16 cellular contexts compared by ENCODE assay signal in genomic region chr15:57923311-57923710, GRCh38.
DNase-seq lines count a peak whose midpoint lies in the region; ATAC-seq and TF ChIP-seq lines count a peak whose summit lies in the region.
"Had no signal": no experiment of that assay in that cellular context is flagged by ENCODE, and none has a peak within 500 bp of the region (broad histone marks: within the 10 kb centered on the region; RNA-seq: fewer than 3 reads in every experiment).

No MANE protein-coding gene starts in this region.

- no peak for DNase-seq in PC-3
- peak; percentile 39 for DNase-seq in fibroblast of the conjunctiva (ENCODE audit: low read depth)
- DNase-seq in mesenchymal stem cell: no peak
- DNase-seq in DMS79 (lab: John Stamatoyannopoulos, UW): no peak
- DNase-seq in DMS114 treated with DMSO at 0.1 percent for 48 hours (lab: John Stamatoyannopoulos, UW; ENCODE audit: unreplicated experiment): no peak
- DNase-seq in NCI-H69 (lab: John Stamatoyannopoulos, UW): no peak
- no peak for DNase-seq in dedifferentiated amniotic fluid mesenchymal stem cell (ENCODE audit: extremely low spot score)
- DNase-seq: activated CD4-positive, alpha-beta T cell treated with anti-CD3 and anti-CD28 coated beads, Interleukin-2, amount 10 ng/mL, durations not matched to agents 24 days and 14 days; C1 segment of cervical spinal cord; natural killer cell; NCI-H446; stimulated activated CD4-positive, alpha-beta T cell treated with anti-CD3 and anti-CD28 coated beads, Interleukin-15, amount 100 ng/mL, for 24 hours; stimulated activated CD8-positive, alpha-beta memory T cell treated with anti-CD3 and anti-CD28 coated beads, Interleukin-4, amount 100 ng/mL, for 48 hours had no signal

- H3K23ac ChIP-seq in mesenchymal stem cell (ENCODE audit: low read length in 2 of 2): no peak overlapping the region

- H3K4me2 ChIP-seq in PC-3 (ENCODE audit: low read length): 0 out of 2 replicates have a peak overlapping the region, but pooled peaks have one; percentile 5
- H3K4me2 ChIP-seq in mesenchymal stem cell (ENCODE audit: low read length, poor library complexity, severe bottlenecking): no peak overlapping the region

- H3K27me3 ChIP-seq in PC-3 (ENCODE audit: low read length): no peaks in the 10 kb centered on the region
- peaks cover 1 to 11% of the 10 kb centered on the region in 2 experiments for H3K27me3 ChIP-seq in mesenchymal stem cell (ENCODE audit: control insufficient read depth in 1 of 2, insufficient read depth in 1 of 2, low read length in 2 of 2)
- H3K27me3 ChIP-seq in subcutaneous abdominal adipose tissue (ENCODE audit: control insufficient read depth in 5 of 5, insufficient read depth in 4 of 5, low read length in 5 of 5): peaks cover 0 to 27% (median 8%) of the 10 kb centered on the region in 5 donors

- H3K18ac ChIP-seq in mesenchymal stem cell (ENCODE audit: low read depth in 1 of 2, low read length in 2 of 2): no peak overlapping the region

- H2AK5ac ChIP-seq in mesenchymal stem cell (ENCODE audit: low read length, severe bottlenecking): no peak overlapping the region

- H3K14ac ChIP-seq in mesenchymal stem cell (ENCODE audit: low read length in 2 of 2): no peak overlapping the region

- no peaks in the 10 kb centered on the region for H3K79me1 ChIP-seq in mesenchymal stem cell (replicated peaks; ENCODE audit: low read length, poor library complexity, severe bottlenecking)

- H2AFZ ChIP-seq in PC-3 (ENCODE audit: low read length) (no peak overlapping the region), mesenchymal stem cell (ENCODE audit: low read depth, low read length) (no peak overlapping the region)

- no peaks in the 10 kb centered on the region for H4K20me1 ChIP-seq in PC-3 (ENCODE audit: low read length)

- no peak overlapping the region for H4K8ac ChIP-seq in mesenchymal stem cell (ENCODE audit: low read length)

- H3K9ac ChIP-seq in PC-3 (ENCODE audit: low read length) (no peak overlapping the region), mesenchymal stem cell (ENCODE audit: low read length) (peak overlapping the region; percentile 36), subcutaneous abdominal adipose tissue (ENCODE audit: low read length in 5 of 5) (no peak overlapping the region)

- H3K9me3 ChIP-seq in PC-3 (ENCODE audit: low read length): no peaks in the 10 kb centered on the region
- no peaks in the 10 kb centered on the region for H3K9me3 ChIP-seq in mesenchymal stem cell (ENCODE audit: control insufficient read depth, low read length)
- H3K9me3 ChIP-seq in subcutaneous abdominal adipose tissue (ENCODE audit: control insufficient read depth in 5 of 5, low read length in 5 of 5): no peaks in the 10 kb centered on the region
- H3K9me3 ChIP-seq: HAP-1 had no signal

- H3F3A ChIP-seq in PC-3 (ENCODE audit: low read length, unreplicated experiment): no peaks in the 10 kb centered on the region

- H3K4me1 ChIP-seq in PC-3 (ENCODE audit: insufficient read depth, low read length) (peaks cover 17% of the 10 kb centered on the region), mesenchymal stem cell (ENCODE audit: control insufficient read depth, insufficient read depth, low read depth, low read length) (no peaks in the 10 kb centered on the region), subcutaneous abdominal adipose tissue (ENCODE audit: control insufficient read depth in 5 of 5, insufficient read depth in 5 of 5, low read length in 5 of 5) (peaks cover 21 to 59% (median 45%) of the 10 kb centered on the region in 5 donors)
- H3K4me1 ChIP-seq: HAP-1 had no signal

- no peak overlapping the region for H4K91ac ChIP-seq in mesenchymal stem cell (ENCODE audit: low read length)

- intact Hi-C loops in PC-3 (cut with micrococcal nuclease): loop anchor here (5.0 kb wide), 1 partner anchor 51 kb away; no protein-coding TSS in a partner anchor

- no peak overlapping the region for H3K27ac ChIP-seq in PC-3 (ENCODE audit: low read length)
- no peak overlapping the region for H3K27ac ChIP-seq in mesenchymal stem cell (ENCODE audit: low read length, poor library complexity, severe bottlenecking)
- peak overlapping the region; percentile 77 for H3K27ac ChIP-seq in subcutaneous abdominal adipose tissue (ENCODE audit: low read depth, low read length)

- H3K36me3 ChIP-seq in PC-3 (ENCODE audit: low read depth, low read length) (no peaks in the 10 kb centered on the region), mesenchymal stem cell (ENCODE audit: control insufficient read depth in 1 of 2, insufficient read depth in 2 of 2, low read depth in 1 of 2, low read length in 2 of 2) (no peaks in the 10 kb centered on the region), subcutaneous abdominal adipose tissue (ENCODE audit: control insufficient read depth in 5 of 5, insufficient read depth in 5 of 5, low read length in 5 of 5) (no peaks in the 10 kb centered on the region)
- H3K36me3 ChIP-seq: HAP-1 had no signal

- no peak overlapping the region for H3K4ac ChIP-seq in mesenchymal stem cell (ENCODE audit: low read depth in 1 of 2, low read length in 2 of 2)

- no peak for TF ChIP-seq CTCF in PC-3 (conservative IDR thresholded peaks at IDR 0.05; ENCODE audit: low read depth, low read length)

- H2BK120ac ChIP-seq in mesenchymal stem cell (ENCODE audit: low read depth, low read length): no peak overlapping the region

- no peak overlapping the region for H2BK15ac ChIP-seq in mesenchymal stem cell (ENCODE audit: low read depth, poor library complexity, severe bottlenecking)

- no peak overlapping the region for H2BK5ac ChIP-seq in mesenchymal stem cell (ENCODE audit: low read depth, low read length, poor library complexity, severe bottlenecking)

- no peaks in the 10 kb centered on the region for H3K79me2 ChIP-seq in PC-3 (ENCODE audit: low read length)

- no TSS peak for BruUV-seq in PC-3 (replicated peaks; lab: Mats Ljungman, UMichigan)

- no peak for ATAC-seq in PC-3
- ATAC-seq: natural killer cell, Panc1 had no signal

- no CpG with 5 or more reads among the region's 1 CpG for WGBS in mesenchymal stem cell

- POLR2A ChIA-PET in PC-3 (lab: Charles Lee; ENCODE audit: unreplicated experiment): no interaction called here

- no peak overlapping the region for H2BK12ac ChIP-seq in mesenchymal stem cell (ENCODE audit: low read length in 2 of 2)

- CTCF ChIA-PET in PC-3 (lab: Charles Lee): interaction anchor here (0.6 to 1.1 kb wide), 3 partner anchors 172 to 256 kb away, joined by 3 to 7 read pairs (median 4); no protein-coding TSS in a partner anchor

- H3K9me2 ChIP-seq in PC-3 (replicated peaks; ENCODE audit: low read length): no peaks in the 10 kb centered on the region

- H3K4me3 ChIP-seq in PC-3 (ENCODE audit: low read length) (no peak overlapping the region), mesenchymal stem cell (ENCODE audit: insufficient read depth in 1 of 2, low read depth in 1 of 2, low read length in 2 of 2) (peak overlapping the region in 1 of 2 experiments; percentile 13), subcutaneous abdominal adipose tissue (ENCODE audit: low read depth in 1 of 5, low read length in 5 of 5) (no peak overlapping the region)
- H3K4me3 ChIP-seq: HAP-1 had no signal
